Comparison of ENCODE assay signal across 1 cellular context in genomic region chr2:64922482-64923384, GRCh38.
TF ChIP-seq lines count a peak whose summit lies in the region.

No MANE protein-coding gene starts in this region.

TF ChIP-seq in HepG2, 621 proteins besides CTCF, POLR2A, EP300 and RAD21 (continued from another document and continues in another):
- TF ChIP-seq ZSCAN9 (CRISPR knock-in tag; IDR thresholded peaks at IDR 0.05; ENCODE audit: borderline replicate concordance) (no peak; the same call in 1 of the 2 replicates), ZNF761 (CRISPR knock-in tag; conservative IDR thresholded peaks at IDR 0.05) (no peak; the same call in 1 of the 2 replicates), MTERF4 (CRISPR knock-in tag; IDR thresholded peaks at IDR 0.05) (no peak), ZNF597 (CRISPR knock-in tag; IDR thresholded peaks at IDR 0.05) (no peak), DNMT1 (CRISPR knock-in tag; IDR thresholded peaks at IDR 0.05) (no peak), ZNF605 (CRISPR knock-in tag; IDR thresholded peaks at IDR 0.05) (no peak), ZNF253 (CRISPR knock-in tag; IDR thresholded peaks at IDR 0.05; ENCODE audit: borderline replicate concordance) (no peak), KAT2B (IDR thresholded peaks at IDR 0.05; ENCODE audit: borderline replicate concordance, low read depth, low read length) (peak; percentile 6; the same call in 1 of the 2 replicates), ZNF547 (CRISPR knock-in tag; IDR thresholded peaks at IDR 0.05) (no peak), RCOR2 (CRISPR knock-in tag; IDR thresholded peaks at IDR 0.05) (no peak; the same call in none of the 2 replicates), ZNF749 (CRISPR knock-in tag; IDR thresholded peaks at IDR 0.05; ENCODE audit: borderline replicate concordance) (no peak), LBX2 (CRISPR knock-in tag; IDR thresholded peaks at IDR 0.05; ENCODE audit: borderline replicate concordance) (no peak), ZNF451 (CRISPR knock-in tag; IDR thresholded peaks at IDR 0.05) (no peak), E2F5 (CRISPR knock-in tag; conservative IDR thresholded peaks at IDR 0.05) (no peak), ZNF343 (CRISPR knock-in tag; IDR thresholded peaks at IDR 0.05) (no peak), SMYD3 (CRISPR knock-in tag; IDR thresholded peaks at IDR 0.05) (peak; percentile 57; the same call in 1 of the 2 replicates), HNRNPK (IDR thresholded peaks at IDR 0.05; ENCODE audit: low read depth, low read length, poor library complexity, severe bottlenecking) (no peak), IRF9 (CRISPR knock-in tag; IDR thresholded peaks at IDR 0.05; ENCODE audit: borderline replicate concordance) (no peak), PBX2 (CRISPR knock-in tag; IDR thresholded peaks at IDR 0.05) (no peak), ZFP1 (CRISPR knock-in tag; IDR thresholded peaks at IDR 0.05) (no peak), HNRNPH1 (optimal IDR thresholded peaks at IDR 0.05; ENCODE audit: low read depth, low read length) (no peak), ZFP91 (CRISPR knock-in tag; IDR thresholded peaks at IDR 0.05; ENCODE audit: borderline replicate concordance) (peak; percentile 49; the same call in 1 of the 2 replicates), SIN3A (IDR thresholded peaks at IDR 0.05; ENCODE audit: borderline replicate concordance, low read depth, low read length) (no peak), PRMT3 (CRISPR knock-in tag; IDR thresholded peaks at IDR 0.05; ENCODE audit: borderline replicate concordance, low read depth) (no peak; the same call in 1 of the 2 replicates), ZC3H4 (CRISPR knock-in tag; IDR thresholded peaks at IDR 0.05; ENCODE audit: borderline replicate concordance) (no peak), GABPA (IDR thresholded peaks at IDR 0.05; ENCODE audit: low read depth, low read length) (no peak), GABPA (CRISPR knock-in tag; IDR thresholded peaks at IDR 0.05; ENCODE audit: low read depth) (peak; percentile 67), SNAI1 (CRISPR knock-in tag; IDR thresholded peaks at IDR 0.05; ENCODE audit: borderline replicate concordance) (no peak), SP1 (IDR thresholded peaks at IDR 0.05) (no peak), SP1 (CRISPR knock-in tag; IDR thresholded peaks at IDR 0.05) (no peak), FLYWCH1 (CRISPR knock-in tag; IDR thresholded peaks at IDR 0.05) (no peak), RFXAP (CRISPR knock-in tag; IDR thresholded peaks at IDR 0.05; ENCODE audit: borderline replicate concordance) (peak; percentile 78; the same call in 1 of the 2 replicates), ZBTB7A (CRISPR knock-in tag; IDR thresholded peaks at IDR 0.05) (0 out of 2 replicates have a peak, but pooled peaks have one; percentile 13), ZNF776 (CRISPR knock-in tag; IDR thresholded peaks at IDR 0.05) (no peak), MLX (CRISPR knock-in tag; IDR thresholded peaks at IDR 0.05) (no peak), ATF7 (IDR thresholded peaks at IDR 0.05) (no peak), ATF7 (CRISPR knock-in tag; IDR thresholded peaks at IDR 0.05) (no peak), ZBTB39 (CRISPR knock-in tag; IDR thresholded peaks at IDR 0.05) (no peak), ZNF138 (CRISPR knock-in tag; IDR thresholded peaks at IDR 0.05; ENCODE audit: low read depth) (no peak), ZNF333 (CRISPR knock-in tag; IDR thresholded peaks at IDR 0.05; ENCODE audit: borderline replicate concordance) (no peak), MAF1 (CRISPR knock-in tag; IDR thresholded peaks at IDR 0.05; ENCODE audit: borderline replicate concordance) (no peak), ZNF850 (CRISPR knock-in tag; conservative IDR thresholded peaks at IDR 0.05) (no peak), ZNF609 (CRISPR knock-in tag; IDR thresholded peaks at IDR 0.05; ENCODE audit: borderline replicate concordance) (no peak), GZF1 (CRISPR knock-in tag; IDR thresholded peaks at IDR 0.05) (no peak), CREM (IDR thresholded peaks at IDR 0.05) (peak; percentile 51; the same call in 1 of the 2 replicates), CREM (CRISPR knock-in tag; IDR thresholded peaks at IDR 0.05) (no peak), HMG20A (CRISPR knock-in tag; IDR thresholded peaks at IDR 0.05; ENCODE audit: borderline replicate concordance) (peak; percentile 69; the same call in 1 of the 2 replicates), PBX3 (CRISPR knock-in tag; IDR thresholded peaks at IDR 0.05; ENCODE audit: borderline replicate concordance) (no peak), SP140L (CRISPR knock-in tag; IDR thresholded peaks at IDR 0.05; ENCODE audit: borderline replicate concordance) (no peak), NFE2L2 (IDR thresholded peaks at IDR 0.05; ENCODE audit: low read length) (no peak)
